13 cellular contexts compared by ENCODE assay signal in genomic region chr15:31362886-31363285, GRCh38. TPM values are rescaled to one million over a fixed set of nuclear protein-coding genes. Genes with fewer than 3 reads are reported as not detected.
DNase-seq lines count a peak whose midpoint lies in the region; ATAC-seq and TF ChIP-seq lines count a peak whose summit lies in the region.
"Had no signal": no experiment of that assay in that cellular context is flagged by ENCODE, and none has a peak within 500 bp of the region (broad histone marks: within the 10 kb centered on the region; RNA-seq: fewer than 3 reads in every experiment).

No MANE protein-coding gene starts in this region.

- H3K9me3 Mint-ChIP-seq in HFFc6 = no peaks in the 10 kb centered on the region

- no peaks in the 10 kb centered on the region for H3K9me3 ChIP-seq in KOPT-K1 (ENCODE audit: insufficient read depth, low read length, poor library complexity, severe bottlenecking)
- no peaks in the 10 kb centered on the region for H3K9me3 ChIP-seq in gastrocnemius medialis

- ATAC-seq in gastrocnemius medialis = no peak
- ATAC-seq: foreskin keratinocyte had no signal

- H3K27ac ChIP-seq in KOPT-K1 (ENCODE audit: low read depth, low read length, poor library complexity, severe bottlenecking) = peak overlapping the region; percentile 98
- peak overlapping the region; percentile 11 for H3K27ac ChIP-seq in caudate nucleus (ENCODE audit: low read depth, low read length)
- H3K27ac ChIP-seq in gastrocnemius medialis = peak overlapping the region; percentile 95 to 100 (median 97)
- H3K27ac ChIP-seq: foreskin keratinocyte had no signal

- no peak overlapping the region for H3K4me3 ChIP-seq in gastrocnemius medialis

- no peak overlapping the region for H3K27ac Mint-ChIP-seq in HFFc6

- H3K4me1 Mint-ChIP-seq in HFFc6 (ENCODE audit: low read depth) = peaks cover 52% of the 10 kb centered on the region

- H3K36me3 Mint-ChIP-seq in HFFc6 (ENCODE audit: low read depth) = 0 out of 2 replicates have a peak, but pooled peaks cover 4% of the 10 kb centered on the region

- intact Hi-C loops in gastrocnemius medialis (cut with DNase I; ENCODE audit: low total_unique reads) = loop anchor here (10.0 kb wide), 1 partner anchor 368 kb away; the partner anchor contains the start of gene MTMR10

- DNase-seq in NOMO-1 treated with DMSO at 0.1 percent for 48 hours (lab: John Stamatoyannopoulos, UW; ENCODE audit: unreplicated experiment) (peak; percentile 8), NOMO-1 (lab: John Stamatoyannopoulos, UW; ENCODE audit: unreplicated experiment in 2 of 2) (no peak), caudate nucleus (lab: John Stamatoyannopoulos, UW) (peak in 1 of 61 donors; percentile 45), gastrocnemius medialis (no peak), amygdala (lab: John Stamatoyannopoulos, UW) (no peak), erythroblast (lab: John Stamatoyannopoulos, UW) (no peak), HFFc6 (no peak)
- DNase-seq: foreskin keratinocyte, mesendoderm, NCI-H1417, retina, T-helper 9 cell had no signal

- H3K4me3 Mint-ChIP-seq in HFFc6 = no peak overlapping the region

- H3K36me3 ChIP-seq in KOPT-K1 (ENCODE audit: insufficient read depth, low read length) = peaks cover 9% of the 10 kb centered on the region; the same call in 1 of the 2 replicates
- no peaks in the 10 kb centered on the region for H3K36me3 ChIP-seq in gastrocnemius medialis

- peaks cover 95 to 96% of the 10 kb centered on the region in 2 donors for H3K4me1 ChIP-seq in gastrocnemius medialis

- no peak for TF ChIP-seq POLR2A in gastrocnemius medialis (IDR thresholded peaks at IDR 0.05)
- TF ChIP-seq POLR2A in erythroblast (IDR thresholded peaks at IDR 0.05; ENCODE audit: low read length) = no peak

- in situ Hi-C loops in gastrocnemius medialis (cut with MboI; ENCODE audit: low sequenced_read_pairs in 4 of 4) = loop anchor here in 2 of 4 donors (10.0 to 25.0 kb wide), 3 partner anchors 72 to 401 kb away; partner anchors contain the start of gene MTMR10 (in 1 of the 2)

- no peak for TF ChIP-seq CTCF in gastrocnemius medialis (IDR thresholded peaks at IDR 0.05 in 4 of 5, conservative IDR thresholded peaks at IDR 0.05 in 1 of 5)
- TF ChIP-seq CTCF in HFFc6 (IDR thresholded peaks at IDR 0.05) = no peak

- H3K27me3 ChIP-seq in gastrocnemius medialis = no peaks in the 10 kb centered on the region
- H3K27me3 ChIP-seq: foreskin keratinocyte had no signal

- peaks cover 1% of the 10 kb centered on the region; the same call in 1 of the 2 replicates for H3K27me3 Mint-ChIP-seq in HFFc6 (ENCODE audit: insufficient read depth)

RNA-seq across cellular contexts. Expression of gene KLF13, which starts 36.3 kb away (rescaled TPM):
- 10 to 100 TPM; 18.3 to 50.2 (median 32.9) TPM for total RNA-seq in gastrocnemius medialis
- 10 to 100 TPM; 22.5 to 29.1 (median 23.5) TPM for total RNA-seq in HFFc6 (2021; fragmentation: NEBNext Ultra II Directional; extraction: Animal tissue kit (Norgen Biotek cat#: 25700))

Comparison
In these comparisons a context has a peak if more than half of its experiments do, and no peak if none do; other contexts are left out.
1. H3K27ac ChIP-seq: peak in every context shown above with its lines; median percentile 98 in KOPT-K1; 97 in gastrocnemius medialis; 11 in caudate nucleus.